ENCODE assay signal across 8 cellular contexts in the genomic region with DNA sequence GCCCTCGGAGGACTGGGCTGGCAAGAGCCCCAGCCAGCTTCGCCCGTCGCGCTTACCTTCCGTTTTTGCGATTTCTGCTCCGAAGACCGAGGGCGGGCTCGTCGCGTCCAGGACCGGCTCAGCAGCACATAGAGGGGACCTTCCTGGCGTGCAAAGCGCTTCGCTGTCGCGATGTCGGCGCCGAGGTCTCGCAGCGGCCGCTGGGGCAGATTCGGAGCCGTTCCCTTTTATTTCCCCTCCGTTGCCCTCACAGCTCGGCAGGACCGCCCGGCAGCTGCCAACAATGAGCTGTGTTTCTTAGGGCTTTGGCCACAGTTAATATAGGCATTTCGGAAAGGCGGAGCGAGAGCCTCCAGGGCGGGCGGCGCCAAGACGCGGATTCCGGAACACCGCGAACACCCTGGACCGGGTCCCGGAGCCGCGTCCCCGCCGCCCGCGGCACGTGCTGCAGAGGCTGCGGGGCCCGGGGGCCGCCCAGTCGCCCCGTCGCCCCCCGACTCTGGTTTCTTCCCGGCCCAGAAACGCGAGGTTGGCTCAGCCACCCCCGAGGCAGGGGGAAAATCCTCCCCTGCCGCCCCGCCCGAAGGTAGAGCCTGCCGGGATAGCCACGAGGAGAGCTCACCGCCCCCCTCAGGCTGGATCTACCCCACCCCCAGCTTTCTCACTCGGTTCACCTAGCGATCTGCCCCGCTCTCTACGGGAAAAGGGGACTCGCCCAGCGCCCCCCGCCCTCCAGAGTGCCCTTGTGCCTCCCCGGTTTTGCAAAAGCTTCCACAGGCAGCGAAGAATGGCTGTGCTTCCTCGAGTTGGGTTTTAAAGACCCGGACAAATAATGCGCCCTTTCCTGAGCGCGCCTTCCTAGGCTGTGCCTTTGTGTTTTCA. TPM values are rescaled to one million over a fixed set of nuclear protein-coding genes. Genes with fewer than 3 reads are reported as not detected.
A peak's percentile ranks its signal among the peaks of the same experiment; 100 is the strongest.
DNase-seq lines count a peak whose midpoint lies in the region; ATAC-seq and TF ChIP-seq lines count a peak whose summit lies in the region.

A gene with protein sequence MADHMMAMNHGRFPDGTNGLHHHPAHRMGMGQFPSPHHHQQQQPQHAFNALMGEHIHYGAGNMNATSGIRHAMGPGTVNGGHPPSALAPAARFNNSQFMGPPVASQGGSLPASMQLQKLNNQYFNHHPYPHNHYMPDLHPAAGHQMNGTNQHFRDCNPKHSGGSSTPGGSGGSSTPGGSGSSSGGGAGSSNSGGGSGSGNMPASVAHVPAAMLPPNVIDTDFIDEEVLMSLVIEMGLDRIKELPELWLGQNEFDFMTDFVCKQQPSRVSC (minus strand): TSS at position 292 of the 882 bp plus-strand sequence. CDS start 704 bp downstream, outside the sequence.

- intact Hi-C loops in left colon (cut with DNase I, micrococcal nuclease): loop anchor here in 1 of 2 donors (10.0 kb wide), 2 partner anchors 220 to 480 kb away; no protein-coding TSS in a partner anchor

- ATAC-seq in HG03432 (IDR thresholded peaks at IDR 0.05; ENCODE audit: unreplicated experiment) (peak; percentile 73), left colon (peak; percentile 67)

- peak; percentile 99 for TF ChIP-seq POLR2A in GM19099 (IDR thresholded peaks at IDR 0.05; ENCODE audit: extremely low read depth, insufficient read length, low read depth)

- H3K27ac ChIP-seq in cingulate gyrus (ENCODE audit: low read depth, low read length): peak within 1 kb of the TSS; percentile 94

- DNase-seq in AML-193 (lab: John Stamatoyannopoulos, UW) (peak; percentile 92 to 96), NCI-H524 (lab: John Stamatoyannopoulos, UW) (peak; percentile 91 to 95), left colon (peak; percentile 91 to 95)
- DNase-seq in activated CD4-positive, alpha-beta T cell treated with anti-CD3 and anti-CD28 coated beads for 4 hours: peak; percentile 89 to 92
- peak; percentile 86 to 93 for DNase-seq in stimulated activated CD4-positive, alpha-beta T cell treated with anti-CD3 and anti-CD28 coated beads, Interleukin-1b, Interleukin-23, amount 100 ng/mL, for 4 hours (ENCODE audit: low read depth in 2 of 2)

RNA-seq across cellular contexts. Expression of the gene that starts here (rescaled TPM):
- total RNA-seq in left colon: 100 to 1,000 TPM in 1 of 2 donors, 10 to 100 TPM in 1; 75.0 to 109 TPM

Comparison
In these comparisons a context has a peak if more than half of its experiments do, and no peak if none do; other contexts are left out.
1. Peak in every context shown above with its lines: DNase-seq, ATAC-seq and H3K27ac ChIP-seq.